In genomic region chr20:32632461-32633354, GRCh38 we compare ENCODE assay signal across 21 cellular contexts. TPM values are rescaled to one million over a fixed set of nuclear protein-coding genes. Genes with fewer than 3 reads are reported as not detected.
DNase-seq lines count a peak whose midpoint lies in the region; ATAC-seq and TF ChIP-seq lines count a peak whose summit lies in the region.
"Had no signal": no experiment of that assay in that cellular context is flagged by ENCODE, and none has a peak within 500 bp of the region (broad histone marks: within the 10 kb centered on the region; RNA-seq: fewer than 3 reads in every experiment).

No MANE protein-coding gene starts in this region.

- H3F3A ChIP-seq in GM23338 (replicated peaks; ENCODE audit: low read depth) (peaks cover 31% of the 10 kb centered on the region), OCI-LY1 (ENCODE audit: insufficient read depth, low read length) (no peaks in the 10 kb centered on the region)

- peak overlapping the region; percentile 26; the same call in 1 of the 2 replicates for H3K9ac ChIP-seq in OCI-LY1 (ENCODE audit: low read length)
- H3K9ac ChIP-seq: KMS-11 had no signal

- H3K4me1 Mint-ChIP-seq in GM23338 (peaks cover 33% of the 10 kb centered on the region), neural crest cell (peaks cover 58% of the 10 kb centered on the region)
- no peaks in the 10 kb centered on the region for H3K4me1 Mint-ChIP-seq in central memory CD8-positive, alpha-beta T cell

- no peak overlapping the region for H3K4me2 ChIP-seq in GM23338
- peak overlapping the region; percentile 44 for H3K4me2 ChIP-seq in OCI-LY1 (ENCODE audit: low read length)
- H3K4me2 ChIP-seq: KMS-11 had no signal

- H3K9me2 ChIP-seq in GM23338 (ENCODE audit: insufficient read depth) (no peaks in the 10 kb centered on the region), OCI-LY1 (ENCODE audit: low read depth, low read length) (no peaks in the 10 kb centered on the region)

- H3K4me3 ChIP-seq in GM23338 (no peak overlapping the region), OCI-LY1 (ENCODE audit: low read depth, low read length, poor library complexity, severe bottlenecking) (peak overlapping the region; percentile 49), ascending aorta (no peak overlapping the region)

- no peaks in the 10 kb centered on the region for H3K27me3 ChIP-seq in GM23338 (ENCODE audit: insufficient read depth)
- no peaks in the 10 kb centered on the region for H3K27me3 ChIP-seq in OCI-LY1 (ENCODE audit: insufficient read depth, low read length)
- H3K27me3 ChIP-seq in ascending aorta = no peaks in the 10 kb centered on the region

- H3K36me3 Mint-ChIP-seq in GM23338 (ENCODE audit: low read depth) (no peaks in the 10 kb centered on the region), neural crest cell (ENCODE audit: low read depth) (no peaks in the 10 kb centered on the region)
- peaks cover 2% of the 10 kb centered on the region for H3K36me3 Mint-ChIP-seq in central memory CD8-positive, alpha-beta T cell (ENCODE audit: insufficient read depth)
- H3K36me3 Mint-ChIP-seq: CD14-positive monocyte had no signal

- no peak overlapping the region for H3K27ac ChIP-seq in GM23338 (ENCODE audit: low read depth)
- no peak overlapping the region for H3K27ac ChIP-seq in OCI-LY1 (ENCODE audit: low read depth, low read length, poor library complexity, severe bottlenecking)
- H3K27ac ChIP-seq in ascending aorta = no peak overlapping the region
- H3K27ac ChIP-seq: KMS-11 had no signal

- no peaks in the 10 kb centered on the region for H3K9me3 ChIP-seq in OCI-LY1 (ENCODE audit: low read length)
- H3K9me3 ChIP-seq in ascending aorta = no peaks in the 10 kb centered on the region

- peaks cover 21% of the 10 kb centered on the region for H3K27me3 Mint-ChIP-seq in GM23338 (ENCODE audit: insufficient read depth, low read depth, poor library complexity)
- H3K27me3 Mint-ChIP-seq in central memory CD8-positive, alpha-beta T cell = peaks cover 10% of the 10 kb centered on the region
- no peaks in the 10 kb centered on the region for H3K27me3 Mint-ChIP-seq in neural crest cell (ENCODE audit: low read depth)

- TF ChIP-seq CTCF in GM23338 (conservative IDR thresholded peaks at IDR 0.05; ENCODE audit: low read depth in 2 of 2) (no peak), OCI-LY1 (IDR thresholded peaks at IDR 0.05; ENCODE audit: low read length) (no peak), neural crest cell (conservative IDR thresholded peaks at IDR 0.05) (no peak), ascending aorta (IDR thresholded peaks at IDR 0.05) (no peak)

- DNase-seq in GM23338 (ENCODE audit: low spot score) = no peak
- DNase-seq in central memory CD8-positive, alpha-beta T cell (ENCODE audit: low spot score in 2 of 2) = no peak
- no peak for DNase-seq in neural crest cell (ENCODE audit: low read depth, low spot score)
- DNase-seq in DMS114 treated with DMSO at 0.1 percent for 48 hours (lab: John Stamatoyannopoulos, UW; ENCODE audit: unreplicated experiment) = no peak
- DNase-seq in activated T-cell treated with anti-CD3 and anti-CD28 coated beads for 4 hours = no peak
- DNase-seq in ascending aorta (ENCODE audit: low spot score in 2 of 2) = no peak
- DNase-seq: ACHN, AML-193, COR-L47, DMS153, GOT3, NCI-H1105 treated with DMSO at 0.1 percent for 48 hours, NCI-H2029, NCI-H510A treated with DMSO at 0.1 percent for 48 hours, NCI-H82, SHP77 had no signal

- H3K4me1 ChIP-seq in GM23338 (ENCODE audit: insufficient read depth) (peaks cover 22% of the 10 kb centered on the region), OCI-LY1 (ENCODE audit: insufficient read depth, low read length, severe bottlenecking) (peaks cover 43% of the 10 kb centered on the region), ascending aorta (no peaks in the 10 kb centered on the region)

- intact Hi-C loops in ascending aorta (cut with DNase I) = no loop called here

- no peak overlapping the region for H3K27ac Mint-ChIP-seq in GM23338
- H3K27ac Mint-ChIP-seq in central memory CD8-positive, alpha-beta T cell (ENCODE audit: low read depth) = peak overlapping the region; percentile 48
- peak overlapping the region; percentile 68 for H3K27ac Mint-ChIP-seq in neural crest cell (ENCODE audit: unreplicated experiment)

- H4K20me1 ChIP-seq in GM23338 (replicated peaks; ENCODE audit: insufficient read depth) = no peaks in the 10 kb centered on the region
- no peaks in the 10 kb centered on the region for H4K20me1 ChIP-seq in OCI-LY1 (ENCODE audit: insufficient read depth, low read length)

- no peak for ATAC-seq in GM23338
- ATAC-seq in central memory CD8-positive, alpha-beta T cell (replicated peaks; ENCODE audit: extremely low read depth, poor library complexity, severe bottlenecking) = no peak
- ATAC-seq: SK-N-SH treated with all-trans-retinoic acid at 6 μM for 48 hours had no signal

- H3K9me3 Mint-ChIP-seq in GM23338 (no peaks in the 10 kb centered on the region), neural crest cell (no peaks in the 10 kb centered on the region)
- no peaks in the 10 kb centered on the region for H3K9me3 Mint-ChIP-seq in central memory CD8-positive, alpha-beta T cell

- H3K79me2 ChIP-seq in GM23338 (replicated peaks; ENCODE audit: insufficient read depth) = no peaks in the 10 kb centered on the region
- no peaks in the 10 kb centered on the region for H3K79me2 ChIP-seq in OCI-LY1 (ENCODE audit: insufficient read depth, low read length)

- H2AFZ ChIP-seq in GM23338 (peak overlapping the region; percentile 95), OCI-LY1 (ENCODE audit: low read length) (no peak overlapping the region)

- H3K36me3 ChIP-seq in GM23338 (ENCODE audit: insufficient read depth) = no peaks in the 10 kb centered on the region
- no peaks in the 10 kb centered on the region for H3K36me3 ChIP-seq in OCI-LY1 (ENCODE audit: insufficient read depth, low read length)
- no peaks in the 10 kb centered on the region for H3K36me3 ChIP-seq in ascending aorta

- H3K4me3 Mint-ChIP-seq in GM23338 = no peak overlapping the region
- H3K4me3 Mint-ChIP-seq in central memory CD8-positive, alpha-beta T cell = no peak overlapping the region
- no peak overlapping the region for H3K4me3 Mint-ChIP-seq in neural crest cell
- H3K4me3 Mint-ChIP-seq: CD14-positive monocyte had no signal

TF ChIP-seq in GM23338, 12 proteins besides CTCF, POLR2A, EP300 and RAD21 (continues in another document):
- TF ChIP-seq ZNF114 (CRISPR knock-in tag; IDR thresholded peaks at IDR 0.05) = no peak
- TF ChIP-seq ZNF331 (CRISPR knock-in tag; IDR thresholded peaks at IDR 0.05; ENCODE audit: low read depth) = no peak

RNA-seq across cellular contexts. Expression of gene C20orf203, which starts 41.0 kb away (rescaled TPM):
- total RNA-seq in GM23338 (2014; rRNA removed; shearing (Covaris generic)) = 0.08 TPM in 1 of 2 replicates, not detected in the other
- polyA plus RNA-seq in GM23338 (2016; fragmentation: Nextera tagmentation; extraction: Ambion mirVana) = 0.03 and 0.11 TPM in 2 replicates
- total RNA-seq in neural crest cell (0.26 TPM in 1 of 2 replicates, not detected in the other), ascending aorta (not detected)
- total RNA-seq: MCF 10A had no signal
- polyA plus RNA-seq: CD14-positive monocyte had no signal

RNA-seq across cellular contexts. Expression of gene NOL4L, which starts 47.6 kb away (rescaled TPM):
- total RNA-seq in GM23338 (2014; rRNA removed; shearing (Covaris generic)) = 32.8 and 38.8 TPM in 2 replicates
- polyA plus RNA-seq in GM23338 (2016; fragmentation: Nextera tagmentation; extraction: Ambion mirVana) = 36.7 and 39.2 TPM in 2 replicates
- total RNA-seq in neural crest cell = 52.3 and 53.6 TPM in 2 replicates
- total RNA-seq in ascending aorta = 19.8 TPM
